Comparison of ENCODE assay signal across 10 cellular contexts in the genomic region with DNA sequence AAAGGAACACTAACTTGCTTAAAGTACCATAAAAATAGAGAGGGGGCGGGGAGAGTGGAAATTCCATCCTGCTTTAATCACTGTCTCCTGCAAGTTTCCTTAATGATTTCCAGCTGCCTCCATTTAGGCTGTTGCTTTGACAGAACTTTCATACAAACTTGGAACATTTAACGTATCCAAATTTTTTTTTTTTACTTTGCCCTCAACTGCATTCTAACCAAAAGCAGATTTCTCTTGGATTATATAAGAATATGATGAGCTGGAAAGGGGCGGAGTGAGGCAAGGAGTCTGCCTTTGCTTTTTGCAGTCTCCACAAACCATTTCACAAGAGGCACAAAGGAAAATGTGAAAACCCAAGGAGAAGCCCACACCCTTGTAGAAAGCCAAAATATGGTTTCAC. TPM values are rescaled to one million over a fixed set of nuclear protein-coding genes. Genes with fewer than 3 reads are reported as not detected.
DNase-seq lines count a peak whose midpoint lies in the region; ATAC-seq, FAIRE-seq and TF ChIP-seq lines count a peak whose summit lies in the region.
"Had no signal": no experiment of that assay in that cellular context is flagged by ENCODE, and none has a peak within 500 bp of the region (broad histone marks: within the 10 kb centered on the region; RNA-seq: fewer than 3 reads in every experiment).

No MANE protein-coding gene starts in this region.

- intact Hi-C loops in esophagus squamous epithelium (cut with DNase I) = no loop called here

- H3K27ac ChIP-seq in esophagus squamous epithelium (peak overlapping the region in 3 of 4 donors; percentile 50 to 75 (median 67)), mucosa of rectum (ENCODE audit: low read depth in 2 of 2, low read length in 2 of 2) (peak overlapping the region; percentile 12 to 41)

- no peak for FAIRE-seq in urothelium cell line (lab: Jason Lieb, UNC)

- H3K9ac ChIP-seq in mucosa of rectum (ENCODE audit: low read depth in 1 of 2, low read length in 2 of 2) = no peak overlapping the region

- H3K4me3 ChIP-seq in MG63 (no peak overlapping the region), esophagus squamous epithelium (peak overlapping the region in 1 of 4 donors; percentile 2), mucosa of rectum (ENCODE audit: low read length in 2 of 2) (no peak overlapping the region)

- TF ChIP-seq CTCF in esophagus squamous epithelium (IDR thresholded peaks at IDR 0.05) (no peak), GM13976 (IDR thresholded peaks at IDR 0.05; ENCODE audit: borderline replicate concordance, control extremely low read depth, extremely low read depth, insufficient read depth, missing control alignments) (no peak)

- peaks cover 0 to 8% (median 0%) of the 10 kb centered on the region in 3 donors for H3K4me1 ChIP-seq in esophagus squamous epithelium
- no peaks in the 10 kb centered on the region for H3K4me1 ChIP-seq in mucosa of rectum (ENCODE audit: control insufficient read depth in 2 of 2, insufficient read depth in 2 of 2, low read length in 2 of 2)

- in situ Hi-C loops in GM13976 (cut with MboI; ENCODE audit: low sequenced_read_pairs, unreplicated experiment) = no loop called here

- no peak for TF ChIP-seq POLR2A in esophagus squamous epithelium (IDR thresholded peaks at IDR 0.05)

- 39 to 42% methylated on average over 3 of the region's 3 CpGs for WGBS in esophagus squamous epithelium, 2 donors

- H3K27me3 ChIP-seq in MG63 = no peaks in the 10 kb centered on the region
- H3K27me3 ChIP-seq in esophagus squamous epithelium = no peaks in the 10 kb centered on the region
- no peaks in the 10 kb centered on the region for H3K27me3 ChIP-seq in mucosa of rectum (ENCODE audit: control insufficient read depth in 2 of 2, insufficient read depth in 2 of 2, low read length in 2 of 2)

- no peak for ATAC-seq in HG03135 (IDR thresholded peaks at IDR 0.05; ENCODE audit: unreplicated experiment)

- DNase-seq in MG63 = peak; percentile 43
- no peak for DNase-seq in esophagus squamous epithelium (lab: John Stamatoyannopoulos, UW)
- DNase-seq in urothelium cell line (ENCODE audit: low spot score) = peak; percentile 26
- no peak for DNase-seq in GM19238 (ENCODE audit: insufficient read length, low spot score)
- DNase-seq in NCI-H2029 (lab: John Stamatoyannopoulos, UW) = no peak
- DNase-seq in GM13976 (ENCODE audit: low spot score) = no peak
- DNase-seq: NCI-H1436 treated with DMSO at 0.1 percent for 48 hours, SHP77 treated with DMSO at 0.1 percent for 48 hours had no signal

- H3K36me3 ChIP-seq in MG63 = no peaks in the 10 kb centered on the region
- H3K36me3 ChIP-seq in esophagus squamous epithelium = no peaks in the 10 kb centered on the region
- H3K36me3 ChIP-seq in mucosa of rectum (ENCODE audit: control insufficient read depth in 2 of 2, insufficient read depth in 2 of 2, low read length in 2 of 2) = no peaks in the 10 kb centered on the region

- H3K9me3 ChIP-seq in MG63 = no peaks in the 10 kb centered on the region
- no peaks in the 10 kb centered on the region for H3K9me3 ChIP-seq in esophagus squamous epithelium
- no peaks in the 10 kb centered on the region for H3K9me3 ChIP-seq in mucosa of rectum (ENCODE audit: control insufficient read depth in 2 of 2, low read length in 2 of 2)

RNA-seq across cellular contexts. Expression of gene COL1A2, which starts 46.6 kb away (rescaled TPM):
- total RNA-seq in MG63 (2014; rRNA removed; shearing (Covaris generic); ENCODE audit: low replicate concordance) = 218 and 306 TPM in 2 replicates
- 100 to 1,000 TPM in 1 of 4 donors, 10 to 100 TPM in 3; 18.8 to 129 (median 44.3) TPM for total RNA-seq in esophagus squamous epithelium

Comparison
In these comparisons a context has a peak if more than half of its experiments do, and no peak if none do; other contexts are left out.
1. DNase-seq: peak in MG63 (single experiment) and urothelium cell line (single experiment); none in esophagus squamous epithelium (single experiment), GM19238 (single experiment), NCI-H2029 (single experiment) and GM13976 (single experiment).